In the genomic region with DNA sequence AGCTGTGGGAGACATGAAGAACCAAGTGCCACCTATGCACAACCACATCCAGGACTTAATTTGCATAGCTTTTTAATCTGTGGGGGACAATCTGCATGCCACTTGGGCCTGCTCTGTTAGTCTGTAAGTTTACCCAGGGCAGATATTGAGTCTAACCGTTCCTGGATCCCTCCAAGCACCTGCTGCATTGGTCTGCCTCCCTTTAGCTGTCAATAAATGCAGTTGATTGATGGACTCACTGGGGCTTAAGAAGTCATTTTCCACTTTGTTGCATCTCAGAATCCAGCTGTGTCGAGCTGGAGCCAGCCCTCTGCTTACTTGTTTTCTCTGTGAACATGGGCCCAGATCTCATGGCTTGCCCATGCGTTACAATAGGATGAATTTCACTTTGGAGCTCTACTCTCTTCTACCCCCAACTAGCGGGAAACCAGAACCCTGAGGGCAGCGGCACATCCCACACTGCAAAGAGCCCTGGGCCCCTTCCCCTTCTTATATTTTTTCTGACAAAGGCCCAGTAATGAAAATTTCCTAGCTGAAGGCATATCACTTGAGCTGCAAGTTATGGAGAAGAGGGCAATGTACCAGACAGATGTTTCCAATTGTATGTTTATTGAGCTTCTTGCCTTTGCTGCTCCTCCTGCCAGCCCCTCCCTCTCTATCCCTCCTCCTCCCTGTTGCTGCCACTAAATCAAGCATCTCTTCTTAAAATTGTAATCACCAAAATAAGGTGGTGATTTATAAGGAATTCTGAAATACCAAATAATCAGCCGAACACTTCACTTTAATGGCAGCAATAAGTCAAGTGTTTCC, we compare ENCODE assay signal across 21 cellular contexts.
"Had no signal": no experiment of that assay in that cellular context is flagged by ENCODE, and none has a peak within 500 bp of the region (broad histone marks: within the 10 kb centered on the region; RNA-seq: fewer than 3 reads in every experiment).

No MANE protein-coding gene starts in this region.

- H3K27ac ChIP-seq: esophagus squamous epithelium, gastrocnemius medialis, tibial artery, uterus had no signal

- H3K4me3 Mint-ChIP-seq: activated CD4-positive, alpha-beta T cell treated with anti-CD3 and anti-CD28 coated beads, Interleukin-2, amount 10 ng/mL, durations not matched to agents 7 days and 5 days; activated naive CD8-positive, alpha-beta T cell treated with anti-CD3 and anti-CD28 coated beads, Interleukin-2, amount 10 ng/mL, durations not matched to agents 7 days and 5 days; naive B cell had no signal

- H3K36me3 Mint-ChIP-seq: activated naive CD8-positive, alpha-beta T cell treated with anti-CD3 and anti-CD28 coated beads, Interleukin-2, amount 10 ng/mL, durations not matched to agents 7 days and 5 days; naive B cell had no signal

- FAIRE-seq: small intestine had no signal

- DNase-seq: activated CD4-positive, alpha-beta T cell treated with anti-CD3 and anti-CD28 coated beads, Interleukin-2, amount 10 ng/mL, durations not matched to agents 7 days and 5 days; activated CD8-positive, alpha-beta memory T cell treated with anti-CD3 and anti-CD28 coated beads for 24 hours; activated naive CD4-positive, alpha-beta T cell; activated naive CD8-positive, alpha-beta T cell treated with anti-CD3 and anti-CD28 coated beads, Interleukin-2, amount 10 ng/mL, durations not matched to agents 7 days and 5 days; anterior cingulate cortex; cortex of kidney; effector CD4-positive, alpha-beta T cell; esophagus squamous epithelium; gastrocnemius medialis; islet precursor cell; mammary epithelial cell; naive B cell; occipital lobe; right cardiac atrium; small intestine; stimulated activated CD4-positive, alpha-beta T cell treated with anti-CD3 and anti-CD28 coated beads, Interleukin-4, amount 100 ng/mL, for 24 hours; stimulated activated naive CD4-positive, alpha-beta T cell; tibial artery; uterus had no signal

- H3K4me1 ChIP-seq: esophagus squamous epithelium, tibial artery, uterus had no signal

- H3K27me3 Mint-ChIP-seq: activated CD4-positive, alpha-beta T cell treated with anti-CD3 and anti-CD28 coated beads, Interleukin-2, amount 10 ng/mL, durations not matched to agents 7 days and 5 days had no signal

- H3K36me3 ChIP-seq: esophagus squamous epithelium, gastrocnemius medialis, tibial artery, uterus had no signal

- H3K9me3 Mint-ChIP-seq: activated CD4-positive, alpha-beta T cell treated with anti-CD3 and anti-CD28 coated beads, Interleukin-2, amount 10 ng/mL, durations not matched to agents 7 days and 5 days; activated naive CD8-positive, alpha-beta T cell treated with anti-CD3 and anti-CD28 coated beads, Interleukin-2, amount 10 ng/mL, durations not matched to agents 7 days and 5 days; naive B cell had no signal

- H3K27ac Mint-ChIP-seq: activated CD4-positive, alpha-beta T cell treated with anti-CD3 and anti-CD28 coated beads, Interleukin-2, amount 10 ng/mL, durations not matched to agents 7 days and 5 days; activated naive CD8-positive, alpha-beta T cell treated with anti-CD3 and anti-CD28 coated beads, Interleukin-2, amount 10 ng/mL, durations not matched to agents 7 days and 5 days; progenitor cell of endocrine pancreas had no signal

- H3K4me3 ChIP-seq: esophagus squamous epithelium, gastrocnemius medialis, tibial artery, uterus had no signal

- H3K4me1 Mint-ChIP-seq: activated CD4-positive, alpha-beta T cell treated with anti-CD3 and anti-CD28 coated beads, Interleukin-2, amount 10 ng/mL, durations not matched to agents 7 days and 5 days; activated naive CD8-positive, alpha-beta T cell treated with anti-CD3 and anti-CD28 coated beads, Interleukin-2, amount 10 ng/mL, durations not matched to agents 7 days and 5 days; naive B cell had no signal

- ATAC-seq: gastrocnemius medialis, left lobe of liver, right cardiac atrium had no signal

- H3K27me3 ChIP-seq: esophagus squamous epithelium, gastrocnemius medialis, uterus had no signal

- H3K9me3 ChIP-seq: esophagus squamous epithelium, gastrocnemius medialis, tibial artery, uterus had no signal
